Comparison of ENCODE assay signal across 8 cellular contexts in genomic region chr2:111662771-111663470, GRCh38.
DNase-seq lines count a peak whose midpoint lies in the region; ATAC-seq lines count a peak whose summit lies in the region.

No MANE protein-coding gene starts in this region.

- H3K4me2 ChIP-seq in mesenchymal stem cell (ENCODE audit: low read length, poor library complexity, severe bottlenecking) = no peak overlapping the region

- peak overlapping the region; percentile 66 for H3K9ac ChIP-seq in mesenchymal stem cell (ENCODE audit: low read length)

- H3K9me3 Mint-ChIP-seq in T-helper 2 cell treated with Interferon-gamma antibody and Interleukin-4, amounts not matched to agents 5 μg/mL and 100 μg/mL, for 36 hours = no peaks in the 10 kb centered on the region
- no peaks in the 10 kb centered on the region for H3K9me3 Mint-ChIP-seq in immature natural killer cell

- peak overlapping the region in 1 of 2 experiments; percentile 67 for H3K23ac ChIP-seq in mesenchymal stem cell (ENCODE audit: low read length in 2 of 2)

- WGBS in mesenchymal stem cell = 73% methylated on average over 7 of the region's 7 CpGs

- peak overlapping the region; percentile 56 for H2BK120ac ChIP-seq in mesenchymal stem cell (ENCODE audit: low read depth, low read length)

- H4K91ac ChIP-seq in mesenchymal stem cell (ENCODE audit: low read length) = peak overlapping the region; percentile 57

- peak overlapping the region in 1 of 2 experiments; percentile 69 for H3K14ac ChIP-seq in mesenchymal stem cell (ENCODE audit: low read length in 2 of 2)

- H3K27me3 Mint-ChIP-seq in T-helper 2 cell treated with Interferon-gamma antibody and Interleukin-4, amounts not matched to agents 5 μg/mL and 100 μg/mL, for 36 hours (ENCODE audit: low read depth) = peaks cover 42% of the 10 kb centered on the region
- peaks cover 0 to 5% (median 2%) of the 10 kb centered on the region in 3 donors for H3K27me3 Mint-ChIP-seq in immature natural killer cell (ENCODE audit: low read depth in 3 of 3)

- peak overlapping the region; percentile 96 to 97 for H2BK12ac ChIP-seq in mesenchymal stem cell (ENCODE audit: low read length in 2 of 2)

- H3K79me1 ChIP-seq in mesenchymal stem cell (replicated peaks; ENCODE audit: low read length, poor library complexity, severe bottlenecking) = no peaks in the 10 kb centered on the region

- ATAC-seq in GM18498 (IDR thresholded peaks at IDR 0.05; ENCODE audit: unreplicated experiment) = peak; percentile 82
- peak; percentile 92 for ATAC-seq in GM21723 (IDR thresholded peaks at IDR 0.05; ENCODE audit: unreplicated experiment)

- peaks cover 19% of the 10 kb centered on the region for H3K4me1 Mint-ChIP-seq in T-helper 2 cell treated with Interferon-gamma antibody and Interleukin-4, amounts not matched to agents 5 μg/mL and 100 μg/mL, for 36 hours (ENCODE audit: low read depth)
- H3K4me1 Mint-ChIP-seq in immature natural killer cell = no peaks in the 10 kb centered on the region

- peak overlapping the region; percentile 68 for H4K8ac ChIP-seq in mesenchymal stem cell (ENCODE audit: low read length)

- H3K27ac ChIP-seq in mesenchymal stem cell (ENCODE audit: low read length, poor library complexity, severe bottlenecking) = no peak overlapping the region

- H3K9me3 ChIP-seq in mesenchymal stem cell (ENCODE audit: control insufficient read depth, low read length) = no peaks in the 10 kb centered on the region

- no peaks in the 10 kb centered on the region for H3K36me3 Mint-ChIP-seq in T-helper 2 cell treated with Interferon-gamma antibody and Interleukin-4, amounts not matched to agents 5 μg/mL and 100 μg/mL, for 36 hours (ENCODE audit: low read depth)
- peaks cover 0 to 3% (median 0%) of the 10 kb centered on the region in 3 donors for H3K36me3 Mint-ChIP-seq in immature natural killer cell

- H2AFZ ChIP-seq in mesenchymal stem cell (ENCODE audit: low read depth, low read length) = no peak overlapping the region

- peak overlapping the region; percentile 62 for H2AK5ac ChIP-seq in mesenchymal stem cell (ENCODE audit: low read length, severe bottlenecking)

- H3K27ac Mint-ChIP-seq in T-helper 2 cell treated with Interferon-gamma antibody and Interleukin-4, amounts not matched to agents 5 μg/mL and 100 μg/mL, for 36 hours = no peak overlapping the region
- H3K27ac Mint-ChIP-seq in immature natural killer cell = no peak overlapping the region

- peak overlapping the region in 1 of 2 experiments; percentile 45 for H3K4me3 ChIP-seq in mesenchymal stem cell (ENCODE audit: insufficient read depth in 1 of 2, low read depth in 1 of 2, low read length in 2 of 2)

- H2BK15ac ChIP-seq in mesenchymal stem cell (ENCODE audit: low read depth, poor library complexity, severe bottlenecking) = peak overlapping the region; percentile 93

- peak; percentile 57 for DNase-seq in T-helper 2 cell treated with Interferon-gamma antibody and Interleukin-4, amounts not matched to agents 5 μg/mL and 100 μg/mL, for 36 hours (ENCODE audit: low spot score)
- DNase-seq in mesenchymal stem cell (no peak), NCI-H526 (lab: John Stamatoyannopoulos, UW) (no peak), amygdala (lab: John Stamatoyannopoulos, UW) (no peak), occipital lobe (lab: John Stamatoyannopoulos, UW) (no peak), immature natural killer cell (no peak)

- H3K18ac ChIP-seq in mesenchymal stem cell (ENCODE audit: low read depth in 1 of 2, low read length in 2 of 2) = peak overlapping the region; percentile 57 to 71

- H3K36me3 ChIP-seq in mesenchymal stem cell (ENCODE audit: control insufficient read depth in 1 of 2, insufficient read depth in 2 of 2, low read depth in 1 of 2, low read length in 2 of 2) = no peaks in the 10 kb centered on the region

- no peaks in the 10 kb centered on the region for H3K27me3 ChIP-seq in mesenchymal stem cell (ENCODE audit: control insufficient read depth in 1 of 2, insufficient read depth in 1 of 2, low read length in 2 of 2)

- H3K4me3 Mint-ChIP-seq in T-helper 2 cell treated with Interferon-gamma antibody and Interleukin-4, amounts not matched to agents 5 μg/mL and 100 μg/mL, for 36 hours = peak overlapping the region; percentile 14
- H3K4me3 Mint-ChIP-seq in immature natural killer cell = no peak overlapping the region

- peaks cover 22% of the 10 kb centered on the region for H3K4me1 ChIP-seq in mesenchymal stem cell (ENCODE audit: control insufficient read depth, insufficient read depth, low read depth, low read length)

- no peak overlapping the region for H2BK5ac ChIP-seq in mesenchymal stem cell (ENCODE audit: low read depth, low read length, poor library complexity, severe bottlenecking)

- H3K4ac ChIP-seq in mesenchymal stem cell (ENCODE audit: low read depth in 1 of 2, low read length in 2 of 2) = peak overlapping the region in 1 of 2 experiments; percentile 86
